In genomic region chr7:73526158-73526494, GRCh38 we compare ENCODE assay signal across 1 cellular context.
TF ChIP-seq lines count a peak whose summit lies in the region.

No MANE protein-coding gene starts in this region.

TF ChIP-seq in HepG2, 621 proteins besides CTCF, POLR2A, EP300 and RAD21:
- TF ChIP-seq ZNF121 (CRISPR knock-in tag; IDR thresholded peaks at IDR 0.05), result peak; percentile 73
